ENCODE assay signal across 21 cellular contexts in genomic region chr14:104040539-104040938, GRCh38. TPM values are rescaled to one million over a fixed set of nuclear protein-coding genes. Genes with fewer than 3 reads are reported as not detected.
DNase-seq lines count a peak whose midpoint lies in the region; ATAC-seq, FAIRE-seq and TF ChIP-seq lines count a peak whose summit lies in the region.
"Had no signal": no experiment of that assay in that cellular context is flagged by ENCODE, and none has a peak within 500 bp of the region (broad histone marks: within the 10 kb centered on the region; RNA-seq: fewer than 3 reads in every experiment).

No MANE protein-coding gene starts in this region.

- peaks cover 6% of the 10 kb centered on the region for H3K4me1 Mint-ChIP-seq in WTC11
- H3K4me1 Mint-ChIP-seq: CD4-positive, CD25-positive, alpha-beta regulatory T cell; CD8-positive, alpha-beta memory T cell; IgD-negative memory B cell had no signal

- H2BK15ac ChIP-seq in mesendoderm (replicated peaks; ENCODE audit: low read depth): no peak overlapping the region

- no peak for TF ChIP-seq CTCF in WTC11 (IDR thresholded peaks at IDR 0.05)

- no peaks in the 10 kb centered on the region for H3K36me3 Mint-ChIP-seq in WTC11
- H3K36me3 Mint-ChIP-seq: CD4-positive, CD25-positive, alpha-beta regulatory T cell; CD8-positive, alpha-beta memory T cell; IgD-negative memory B cell had no signal

- H3K9ac ChIP-seq in mesendoderm (ENCODE audit: low read length): no peak overlapping the region

- no peak overlapping the region for H3K27ac Mint-ChIP-seq in WTC11
- H3K27ac Mint-ChIP-seq: CD4-positive, CD25-positive, alpha-beta regulatory T cell; IgD-negative memory B cell had no signal

- H3K79me2 ChIP-seq in mesendoderm (ENCODE audit: control insufficient read depth, insufficient read depth, low read length): no peaks in the 10 kb centered on the region

- no peaks in the 10 kb centered on the region for H3K27me3 ChIP-seq in mesendoderm (ENCODE audit: insufficient read depth, low read length, poor library complexity)
- H3K27me3 ChIP-seq: BE2C had no signal

- no peak overlapping the region for H4K8ac ChIP-seq in mesendoderm (ENCODE audit: low read depth, low read length)

- H3K4me3 ChIP-seq in mesendoderm (ENCODE audit: low read length): no peak overlapping the region
- H3K4me3 ChIP-seq: HAP-1 had no signal

- CTCF ChIA-PET in WTC11 (lab: Charles Lee): interaction anchor here (0.6 to 1.1 kb wide), 3 partner anchors 37 to 230 kb away, joined by 3 read pairs; no protein-coding TSS in a partner anchor

- no peak overlapping the region for H2BK120ac ChIP-seq in mesendoderm (ENCODE audit: low read depth, low read length)

- no CpG with 5 or more reads among the region's 5 CpGs for WGBS in mesendoderm (ENCODE audit: extremely low coverage, insufficient coverage, low lambda C conversion rate)

- H4K5ac ChIP-seq in mesendoderm (ENCODE audit: low read length): no peak overlapping the region

- no peak overlapping the region for H3K56ac ChIP-seq in mesendoderm (ENCODE audit: low read length)

- DNase-seq in LHCN-M2 (ENCODE audit: low read depth) (peak; percentile 37), WTC11 (ENCODE audit: low spot score) (no peak), mesendoderm (peak; percentile 21), GM12891 (ENCODE audit: insufficient read length, low spot score) (no peak), nucleus accumbens (lab: John Stamatoyannopoulos, UW) (no peak)
- DNase-seq: ACHN; BE2C; C1 segment of cervical spinal cord; CD4-positive, CD25-positive, alpha-beta regulatory T cell; CD8-positive, alpha-beta memory T cell; COR-L47; GOT3; KBM-7 had no signal

- no peaks in the 10 kb centered on the region for H3K79me1 ChIP-seq in mesendoderm (ENCODE audit: low read length)

- no peak overlapping the region for H2BK5ac ChIP-seq in mesendoderm (ENCODE audit: low read length)

- H3K27ac ChIP-seq in mesendoderm (ENCODE audit: low read depth, low read length): no peak overlapping the region

- POLR2A ChIA-PET in WTC11 (lab: Charles Lee): no interaction called here

- no peaks in the 10 kb centered on the region for H3K9me3 Mint-ChIP-seq in WTC11
- H3K9me3 Mint-ChIP-seq: CD4-positive, CD25-positive, alpha-beta regulatory T cell; CD8-positive, alpha-beta memory T cell; IgD-negative memory B cell had no signal

- no peaks in the 10 kb centered on the region for H3K36me3 ChIP-seq in mesendoderm (ENCODE audit: control insufficient read depth, insufficient read depth, low read length)
- H3K36me3 ChIP-seq: BE2C, HAP-1 had no signal

- TF ChIP-seq POLR2A in GM12891 (IDR thresholded peaks at IDR 0.05; ENCODE audit: low read depth, low read length): no peak

- H3K4ac ChIP-seq in mesendoderm (ENCODE audit: low read depth, low read length): no peak overlapping the region

- H3K4me1 ChIP-seq in mesendoderm (ENCODE audit: control insufficient read depth, low read depth, low read length): no peaks in the 10 kb centered on the region
- H3K4me1 ChIP-seq: BE2C, HAP-1 had no signal

- H3K18ac ChIP-seq in mesendoderm (ENCODE audit: low read length): no peak overlapping the region

- ATAC-seq in WTC11: peak; percentile 58
- ATAC-seq in GM19452 (IDR thresholded peaks at IDR 0.05; ENCODE audit: unreplicated experiment): no peak
- no peak for ATAC-seq in HG03442 (IDR thresholded peaks at IDR 0.05; ENCODE audit: unreplicated experiment)

- H3K27me3 Mint-ChIP-seq in WTC11 (ENCODE audit: low read depth): no peaks in the 10 kb centered on the region

- no peak overlapping the region for H3K23ac ChIP-seq in mesendoderm (ENCODE audit: low read length)

- H3K4me2 ChIP-seq in mesendoderm (ENCODE audit: low read length): no peak overlapping the region

- no peak overlapping the region for H3K4me3 Mint-ChIP-seq in WTC11
- H3K4me3 Mint-ChIP-seq: CD8-positive, alpha-beta memory T cell; IgD-negative memory B cell had no signal

- no peak overlapping the region for H2AK5ac ChIP-seq in mesendoderm (ENCODE audit: low read length)

- no peak for FAIRE-seq in GM12891 (lab: Jason Lieb, UNC)
- FAIRE-seq: G401.6, GM12892, GM18507, HTR-8/SVneo had no signal

TF ChIP-seq in WTC11, 78 proteins besides CTCF, POLR2A, EP300 and RAD21 (continues in another document):
- no peak for TF ChIP-seq IRF2 (CRISPR knock-in tag; IDR thresholded peaks at IDR 0.05; ENCODE audit: borderline replicate concordance, low read depth)
- TF ChIP-seq ZNF219 (CRISPR knock-in tag; IDR thresholded peaks at IDR 0.05; ENCODE audit: borderline replicate concordance): no peak
- TF ChIP-seq ZNF281 (CRISPR knock-in tag; IDR thresholded peaks at IDR 0.05): no peak
- no peak for TF ChIP-seq MLX (CRISPR knock-in tag; IDR thresholded peaks at IDR 0.05)
- TF ChIP-seq SOX15 (CRISPR knock-in tag; IDR thresholded peaks at IDR 0.05): no peak
- TF ChIP-seq KAT7 (CRISPR knock-in tag; IDR thresholded peaks at IDR 0.05; ENCODE audit: borderline replicate concordance): no peak
- TF ChIP-seq GABPB1 (CRISPR knock-in tag; IDR thresholded peaks at IDR 0.05): no peak

TF ChIP-seq in GM12891, 5 proteins besides CTCF, POLR2A, EP300 and RAD21:
- TF ChIP-seq POU2F2 (IDR thresholded peaks at IDR 0.05; ENCODE audit: low read depth, low read length) (no peak), TAF1 (IDR thresholded peaks at IDR 0.05; ENCODE audit: low read depth, low read length) (no peak), SPI1 (IDR thresholded peaks at IDR 0.05; ENCODE audit: low read depth, low read length) (no peak), PAX5 (IDR thresholded peaks at IDR 0.05; ENCODE audit: insufficient read depth, low read length, severe bottlenecking) (no peak), POLR2AphosphoS5 (IDR thresholded peaks at IDR 0.05; ENCODE audit: low read depth, low read length) (no peak)

RNA-seq across cellular contexts. Expression of gene ASPG, which starts 45.0 kb away (rescaled TPM):
- total RNA-seq in LHCN-M2 (2014; rRNA removed): 0.19 and 0.34 TPM in 2 replicates
- polyA plus RNA-seq in LHCN-M2 (2012): not detected
- 3.4 to 3.8 TPM (median 3.5 TPM) in 3 replicates for total RNA-seq in WTC11 (2021)
- polyA plus RNA-seq in mesendoderm (2013, experiment 1 of 2): 0.01 TPM
- 0.08 TPM for polyA plus RNA-seq in mesendoderm (2013, experiment 2 of 2)
- polyA plus RNA-seq in GM12891 (2012; ENCODE audit: low read depth, missing spikeins): not detected
- total RNA-seq: CD4-positive, CD25-positive, alpha-beta regulatory T cell; CD8-positive, alpha-beta memory T cell had no signal
- polyA plus RNA-seq: CD4-positive, CD25-positive, alpha-beta regulatory T cell; CD8-positive, alpha-beta memory T cell; IgD-negative memory B cell had no signal

Comparison
In these comparisons a context has a peak if more than half of its experiments do, and no peak if none do; other contexts are left out.
1. DNase-seq: peak in LHCN-M2 (single experiment) and mesendoderm (single experiment); none in WTC11 (single experiment), GM12891 (single experiment) and nucleus accumbens (0 of 56).